Comparison of ENCODE assay signal across 8 cellular contexts in genomic region chr17:57911834-57912673, GRCh38. TPM values are rescaled to one million over a fixed set of nuclear protein-coding genes. Genes with fewer than 3 reads are reported as not detected.
DNase-seq lines count a peak whose midpoint lies in the region; ATAC-seq and FAIRE-seq lines count a peak whose summit lies in the region.

No MANE protein-coding gene starts in this region.

- ATAC-seq in GM18909 (IDR thresholded peaks at IDR 0.05; ENCODE audit: poor library complexity, unreplicated experiment) (no peak), HG02870 (IDR thresholded peaks at IDR 0.05; ENCODE audit: unreplicated experiment) (no peak)
- no peak for ATAC-seq in natural killer cell treated with Interleukin-12 subunit alpha and Interleukin-12 subunit beta and Interleukin-15 and Interleukin-18, amount 100 ng/mL, for 72 hours

- DNase-seq in NCI-H2081 (lab: John Stamatoyannopoulos, UW) (peak; percentile 99 to 100), caudate nucleus (lab: John Stamatoyannopoulos, UW) (peak in 60 of 61 donors; percentile 50 to 96 (median 88)), medulla oblongata (ENCODE audit: extremely low spot score) (peak; percentile 98), AG08396 (ENCODE audit: low spot score) (no peak)
- no peak for DNase-seq in natural killer cell treated with Interleukin-12 subunit alpha and Interleukin-12 subunit beta and Interleukin-15 and Interleukin-18, amount 100 ng/mL, for 72 hours (ENCODE audit: low spot score)

- FAIRE-seq in A204.1 (lab: Jason Lieb, UNC), result peak; percentile 62

- peak overlapping the region; percentile 86 for H3K27ac ChIP-seq in caudate nucleus (ENCODE audit: low read depth, low read length)

- H3K9me3 Mint-ChIP-seq in natural killer cell treated with Interleukin-12 subunit alpha and Interleukin-12 subunit beta and Interleukin-15 and Interleukin-18, amount 100 ng/mL, for 72 hours, result no peaks in the 10 kb centered on the region

- H3K4me3 Mint-ChIP-seq in natural killer cell treated with Interleukin-12 subunit alpha and Interleukin-12 subunit beta and Interleukin-15 and Interleukin-18, amount 100 ng/mL, for 72 hours, result no peak overlapping the region

- H3K36me3 Mint-ChIP-seq in natural killer cell treated with Interleukin-12 subunit alpha and Interleukin-12 subunit beta and Interleukin-15 and Interleukin-18, amount 100 ng/mL, for 72 hours, result no peaks in the 10 kb centered on the region

- peaks cover 5 to 6% of the 10 kb centered on the region in 2 donors for H3K27me3 Mint-ChIP-seq in natural killer cell treated with Interleukin-12 subunit alpha and Interleukin-12 subunit beta and Interleukin-15 and Interleukin-18, amount 100 ng/mL, for 72 hours

- H3K27ac Mint-ChIP-seq in natural killer cell treated with Interleukin-12 subunit alpha and Interleukin-12 subunit beta and Interleukin-15 and Interleukin-18, amount 100 ng/mL, for 72 hours, result no peak overlapping the region

- H3K4me1 Mint-ChIP-seq in natural killer cell treated with Interleukin-12 subunit alpha and Interleukin-12 subunit beta and Interleukin-15 and Interleukin-18, amount 100 ng/mL, for 72 hours (ENCODE audit: low read depth in 2 of 2), result no peaks in the 10 kb centered on the region

RNA-seq across cellular contexts. Expression of gene CUEDC1, which starts 43.2 kb away (rescaled TPM):
- under 1 TPM in 1 of 2 donors, not detected in 1; 0.19 TPM for total RNA-seq in natural killer cell treated with Interleukin-12 subunit alpha and Interleukin-12 subunit beta and Interleukin-15 and Interleukin-18, amount 100 ng/mL, for 72 hours

Comparison
In these comparisons a context has a peak if more than half of its experiments do, and no peak if none do; other contexts are left out.
1. DNase-seq: peak in NCI-H2081 (2 of 2), caudate nucleus (60 of 61) and medulla oblongata (single experiment); none in AG08396 (single experiment) and natural killer cell treated with Interleukin-12 subunit alpha and Interleukin-12 subunit beta and Interleukin-15 and Interleukin-18, amount 100 ng/mL, for 72 hours (single experiment).